24 cellular contexts compared by ENCODE assay signal in the genomic region with DNA sequence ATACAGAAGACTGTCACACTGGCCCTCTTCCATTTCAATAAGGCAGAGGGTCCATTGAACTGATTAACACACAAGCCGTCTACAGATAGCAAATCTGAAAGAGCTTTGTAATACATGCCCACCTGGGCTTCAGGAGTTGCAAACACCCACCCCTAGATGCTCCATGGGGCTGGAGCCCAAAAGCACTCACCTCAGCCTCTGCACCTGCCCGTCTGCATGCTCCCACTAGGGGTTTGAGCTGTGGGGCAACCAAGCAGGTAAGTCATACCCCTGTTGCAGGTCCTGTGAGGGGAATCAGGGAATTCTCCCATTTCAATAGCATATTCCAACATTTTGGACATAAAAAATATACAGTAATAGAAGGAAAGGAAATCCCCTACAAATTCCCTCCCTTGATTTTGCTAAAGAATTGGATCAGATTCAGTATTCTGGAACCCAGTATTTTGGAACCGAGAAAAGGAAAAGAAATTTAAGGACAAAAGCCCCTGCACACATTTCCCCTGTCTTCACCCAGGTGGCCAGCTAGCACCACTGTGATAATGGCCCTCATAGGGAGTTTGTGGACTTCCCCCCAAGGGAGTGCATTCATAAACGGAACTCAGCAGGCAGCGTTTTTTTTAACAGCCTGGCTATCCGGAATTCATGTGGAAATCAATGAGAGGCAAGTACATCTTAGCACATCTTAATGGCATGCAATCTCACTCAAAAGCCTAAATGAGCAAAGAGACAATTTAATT.
A peak's percentile ranks its signal among the peaks of the same experiment; 100 is the strongest.
DNase-seq lines count a peak whose midpoint lies in the region; ATAC-seq and TF ChIP-seq lines count a peak whose summit lies in the region.
"Had no signal": no experiment of that assay in that cellular context is flagged by ENCODE, and none has a peak within 500 bp of the region (broad histone marks: within the 10 kb centered on the region; RNA-seq: fewer than 3 reads in every experiment).

No MANE protein-coding gene starts in this region.

- H3K4me3 ChIP-seq in A673 (ENCODE audit: low read depth, low read length, poor library complexity, severe bottlenecking): no peak overlapping the region
- H3K4me3 ChIP-seq in HUES64 (ENCODE audit: low read length): no peak overlapping the region
- no peak overlapping the region for H3K4me3 ChIP-seq in suprapubic skin
- H3K4me3 ChIP-seq: K562, MG63, stomach, upper lobe of left lung had no signal

- H3K36me3 ChIP-seq in A673 (ENCODE audit: insufficient read depth, low read length, poor library complexity, severe bottlenecking) (no peaks in the 10 kb centered on the region), HUES64 (ENCODE audit: insufficient read depth, low read length) (no peaks in the 10 kb centered on the region), suprapubic skin (no peaks in the 10 kb centered on the region)
- H3K36me3 ChIP-seq: MG63, stomach, upper lobe of left lung had no signal

- DNase-seq in A673 (ENCODE audit: low spot score): peak; percentile 4
- peak; percentile 23 for DNase-seq in astrocyte of the hippocampus (ENCODE audit: low read depth, low spot score)
- DNase-seq in left kidney (ENCODE audit: low read depth, low spot score): peak; percentile 5
- DNase-seq in suprapubic skin (ENCODE audit: low spot score in 2 of 2): no peak
- no peak for DNase-seq in putamen (ENCODE audit: low spot score)
- DNase-seq in DMS153 (lab: John Stamatoyannopoulos, UW): no peak
- DNase-seq: activated B cell treated with CpG ODN at 0.5 μM for 24 hours; activated CD4-positive, alpha-beta T cell treated with anti-CD3 and anti-CD28 coated beads, Interleukin-2, amount 50 U/mL, for 4 hours; activated CD8-positive, alpha-beta memory T cell treated with anti-CD3 and anti-CD28 coated beads, Interleukin-2, amount 50 U/mL, for 4 hours; effector CD8-positive, alpha-beta T cell; H9; NCI-H187 treated with DMSO at 0.1 percent for 48 hours; NCI-H510A; RPMI8226; stomach; upper lobe of left lung had no signal

- POLR2A ChIA-PET in A673 (lab: Charles Lee; ENCODE audit: low non-redundant PET): no interaction called here

- CTCF ChIA-PET in A673 (lab: Charles Lee): no interaction called here

- 25% methylated on average over 6 of the region's 6 CpGs for WGBS in HUES64
- 24% methylated on average over 6 of the region's 6 CpGs for WGBS in suprapubic skin

- ATAC-seq in HG03196 (IDR thresholded peaks at IDR 0.05; ENCODE audit: unreplicated experiment): no peak
- ATAC-seq: activated naive CD4-positive, alpha-beta T cell treated with anti-CD3 and anti-CD28 coated beads, Interleukin-2, amount 50 U/mL, for 72 hours; activated T-helper 17 cell treated with anti-CD3 and anti-CD28 coated beads, Interleukin-2, amount 50 U/mL, for 72 hours; K562; right cardiac atrium had no signal

- H3K4me1 ChIP-seq in A673 (ENCODE audit: insufficient read depth, low read length, poor library complexity, severe bottlenecking) (no peaks in the 10 kb centered on the region), HUES64 (ENCODE audit: insufficient read depth, low read length) (peaks cover 33% of the 10 kb centered on the region), suprapubic skin (no peaks in the 10 kb centered on the region)
- H3K4me1 ChIP-seq: stomach, upper lobe of left lung had no signal

- H3K9me3 ChIP-seq in A673 (ENCODE audit: low read depth, low read length, poor library complexity, severe bottlenecking): no peaks in the 10 kb centered on the region
- no peaks in the 10 kb centered on the region for H3K9me3 ChIP-seq in HUES64 (ENCODE audit: insufficient read depth, low read depth, low read length)
- peaks cover 4% of the 10 kb centered on the region for H3K9me3 ChIP-seq in suprapubic skin
- H3K9me3 ChIP-seq: MG63, stomach, upper lobe of left lung had no signal

- no peak for TF ChIP-seq EP300 in suprapubic skin (IDR thresholded peaks at IDR 0.05)

- TF ChIP-seq CTCF in A673 (conservative IDR thresholded peaks at IDR 0.05; ENCODE audit: low read depth, low read length) (no peak), suprapubic skin (IDR thresholded peaks at IDR 0.05) (no peak)

- no peak for TF ChIP-seq POLR2A in suprapubic skin (IDR thresholded peaks at IDR 0.05)

- no peak overlapping the region for H3K27ac ChIP-seq in A673 (ENCODE audit: low read depth, low read length, poor library complexity, severe bottlenecking)
- H3K27ac ChIP-seq in HUES64 (ENCODE audit: low read depth, low read length): peak overlapping the region; percentile 33
- no peak overlapping the region for H3K27ac ChIP-seq in suprapubic skin
- H3K27ac ChIP-seq: C4-2B, stomach, upper lobe of left lung had no signal

- intact Hi-C loops in A673 (cut with micrococcal nuclease; ENCODE audit: unreplicated experiment): no loop called here

- no peaks in the 10 kb centered on the region for H3K27me3 ChIP-seq in A673 (replicated peaks; ENCODE audit: insufficient read depth, low read depth, low read length, poor library complexity)
- H3K27me3 ChIP-seq in HUES64 (ENCODE audit: insufficient read depth, low read length): no peaks in the 10 kb centered on the region
- H3K27me3 ChIP-seq in suprapubic skin: no peaks in the 10 kb centered on the region
- H3K27me3 ChIP-seq: MG63, stomach, upper lobe of left lung had no signal

- no peak overlapping the region for H3K9ac ChIP-seq in HUES64 (ENCODE audit: low read depth, low read length)

- BruUV-seq in A673 (replicated peaks; lab: Mats Ljungman, UMichigan): no TSS peak

Comparison
In these comparisons a context has a peak if more than half of its experiments do, and no peak if none do; other contexts are left out.
1. DNase-seq: peak in A673 (single experiment), astrocyte of the hippocampus (single experiment) and left kidney (single experiment); none in suprapubic skin (0 of 2), putamen (single experiment) and DMS153 (single experiment).